Comparison of ENCODE assay signal across 19 cellular contexts in the genomic region with DNA sequence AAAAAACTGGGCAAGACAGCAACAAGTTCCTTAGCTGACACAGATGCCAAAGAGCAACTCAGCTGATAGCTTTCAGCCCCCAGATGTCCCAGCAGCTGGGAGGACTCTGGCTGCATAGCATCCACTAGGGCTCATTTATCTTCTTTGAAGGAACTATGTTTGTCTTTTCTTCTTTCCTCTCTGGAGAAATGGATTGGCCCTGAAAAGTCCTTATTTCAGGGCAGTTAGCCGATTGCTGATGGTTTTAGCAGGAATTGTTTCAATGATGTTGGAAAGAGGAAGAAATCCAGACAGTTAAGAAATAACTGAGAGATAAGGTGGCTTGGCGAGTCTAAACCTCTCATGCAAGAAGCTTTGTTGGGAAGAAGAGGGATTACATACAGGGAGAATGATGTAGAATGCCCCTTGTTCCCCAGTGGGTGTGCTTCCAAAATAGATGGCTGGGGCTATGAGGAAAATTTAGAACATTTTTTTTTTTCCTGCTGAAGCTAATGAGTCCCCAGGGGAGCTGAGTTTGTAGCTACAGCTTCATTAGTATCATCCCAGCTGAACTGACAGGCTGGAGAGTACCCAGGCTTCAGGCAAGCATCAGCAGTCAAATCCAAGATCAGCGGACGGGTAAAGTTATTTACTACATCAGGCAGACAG. TPM values are rescaled to one million over a fixed set of nuclear protein-coding genes. Genes with fewer than 3 reads are reported as not detected.
A peak's percentile ranks its signal among the peaks of the same experiment; 100 is the strongest.
DNase-seq lines count a peak whose midpoint lies in the region; ATAC-seq and TF ChIP-seq lines count a peak whose summit lies in the region.
"Had no signal": no experiment of that assay in that cellular context is flagged by ENCODE, and none has a peak within 500 bp of the region (broad histone marks: within the 10 kb centered on the region; RNA-seq: fewer than 3 reads in every experiment).

No MANE protein-coding gene starts in this region.

- TF ChIP-seq POLR2A in esophagus muscularis mucosa (IDR thresholded peaks at IDR 0.05; ENCODE audit: low read depth), result no peak

- H3K27ac ChIP-seq in brain microvascular endothelial cell (no peak overlapping the region), right atrium auricular region (peak overlapping the region in 1 of 2 donors; percentile 61), esophagus muscularis mucosa (replicated peaks in 1 of 4) (no peak overlapping the region)

- TF ChIP-seq EP300 in esophagus muscularis mucosa (IDR thresholded peaks at IDR 0.05), result no peak

- intact Hi-C loops in posterior vena cava (cut with DNase I) (no loop called here), esophagus muscularis mucosa (cut with DNase I) (no loop called here)

- no peaks in the 10 kb centered on the region for H3K4me1 ChIP-seq in right atrium auricular region
- no peaks in the 10 kb centered on the region for H3K4me1 ChIP-seq in esophagus muscularis mucosa

- no peaks in the 10 kb centered on the region for H3K9me3 ChIP-seq in right atrium auricular region
- H3K9me3 ChIP-seq in esophagus muscularis mucosa, result no peaks in the 10 kb centered on the region

- WGBS in esophagus muscularis mucosa, result 52% methylated on average over 4 of the region's 4 CpGs

- TF ChIP-seq CTCF in AG10803 (conservative IDR thresholded peaks at IDR 0.05; ENCODE audit: low read length), result peak; percentile 42
- TF ChIP-seq CTCF in brain microvascular endothelial cell (IDR thresholded peaks at IDR 0.05; ENCODE audit: low read depth, low read length, missing control alignments), result peak; percentile 3
- peak in 1 of 2 donors; percentile 23 for TF ChIP-seq CTCF in right atrium auricular region (IDR thresholded peaks at IDR 0.05)
- no peak for TF ChIP-seq CTCF in esophagus muscularis mucosa (IDR thresholded peaks at IDR 0.05)

- in situ Hi-C loops in brain microvascular endothelial cell (cut with HindIII; ENCODE audit: low pct_ligation_motif_present, low sequenced_read_pairs), result no loop called here

- H3K36me3 ChIP-seq in brain microvascular endothelial cell (replicated peaks) (no peaks in the 10 kb centered on the region), right atrium auricular region (no peaks in the 10 kb centered on the region), esophagus muscularis mucosa (no peaks in the 10 kb centered on the region)

- ATAC-seq in HG03469 (IDR thresholded peaks at IDR 0.05; ENCODE audit: unreplicated experiment), result no peak
- ATAC-seq: activated naive CD8-positive, alpha-beta T cell treated with anti-CD3 and anti-CD28 coated beads, Interleukin-2, amount 50 U/mL, for 24 hours; CD8-positive, alpha-beta T cell; natural killer cell treated with Interleukin-12 subunit alpha and Interleukin-12 subunit beta and Interleukin-15 and Interleukin-18, amount 100 ng/mL, for 72 hours had no signal

- DNase-seq in AG10803 (ENCODE audit: low read depth) (peak; percentile 82), brain microvascular endothelial cell (no peak), right atrium auricular region (ENCODE audit: low spot score) (peak; percentile 78), posterior vena cava (ENCODE audit: low spot score) (peak; percentile 82), NCI-H69 (lab: John Stamatoyannopoulos, UW) (no peak), superior temporal gyrus (ENCODE audit: extremely low spot score) (no peak), esophagus muscularis mucosa (ENCODE audit: extremely low spot score) (no peak)
- DNase-seq: activated CD4-positive, alpha-beta T cell treated with anti-CD3 and anti-CD28 coated beads for 48 hours; activated naive CD8-positive, alpha-beta T cell treated with anti-CD3 and anti-CD28 coated beads, Interleukin-2, amount 50 U/mL, for 24 hours; CD8-positive, alpha-beta T cell; central memory CD4-positive, alpha-beta T cell; DMS53; MM.1S; NCI-H187 treated with DMSO at 0.1 percent for 48 hours; NCI-H524 treated with DMSO at 0.1 percent for 48 hours; SIG-M5; T-helper 1 cell had no signal

- H3K4me3 ChIP-seq in AG10803 (ENCODE audit: low read length) (no peak overlapping the region), brain microvascular endothelial cell (ENCODE audit: low read depth, low read length) (no peak overlapping the region), right atrium auricular region (no peak overlapping the region), esophagus muscularis mucosa (no peak overlapping the region)

- H3K27me3 ChIP-seq in brain microvascular endothelial cell (replicated peaks) (no peaks in the 10 kb centered on the region), right atrium auricular region (no peaks in the 10 kb centered on the region), esophagus muscularis mucosa (no peaks in the 10 kb centered on the region)

RNA-seq across cellular contexts. Expression of gene SERPINE2, which starts 33.6 kb away (rescaled TPM):
- 10 to 100 TPM; 20.2 to 54.3 TPM for total RNA-seq in right atrium auricular region
- 100 to 1,000 TPM; 385 to 718 TPM for total RNA-seq in posterior vena cava
- total RNA-seq in esophagus muscularis mucosa, result 100 to 1,000 TPM in 1 of 4 donors, 10 to 100 TPM in 3; 20.4 to 126 (median 42.1) TPM

Comparison
In these comparisons a context has a peak if more than half of its experiments do, and no peak if none do; other contexts are left out.
1. DNase-seq: peak in AG10803 (single experiment), right atrium auricular region (single experiment) and posterior vena cava (single experiment); none in brain microvascular endothelial cell (single experiment), NCI-H69 (single experiment), superior temporal gyrus (single experiment) and esophagus muscularis mucosa (single experiment).
2. CTCF ChIP-seq: peak in AG10803 (single experiment) and brain microvascular endothelial cell (single experiment); none in esophagus muscularis mucosa (0 of 3).